19 cellular contexts compared by ENCODE assay signal in genomic region chr2:233179848-233180368, GRCh38.
A peak's percentile ranks its signal among the peaks of the same experiment; 100 is the strongest.
DNase-seq lines count a peak whose midpoint lies in the region; ATAC-seq and TF ChIP-seq lines count a peak whose summit lies in the region.
"Had no signal": no experiment of that assay in that cellular context is flagged by ENCODE, and none has a peak within 500 bp of the region (broad histone marks: within the 10 kb centered on the region; RNA-seq: fewer than 3 reads in every experiment).

No MANE protein-coding gene starts in this region.

- no peaks in the 10 kb centered on the region for H3K4me1 Mint-ChIP-seq in activated T-cell treated with anti-CD3 and anti-CD28 coated beads, Interleukin-2, amount 50 U/mL, for 24 hours (ENCODE audit: low read depth)
- no peaks in the 10 kb centered on the region for H3K4me1 Mint-ChIP-seq in activated T-cell treated with anti-CD3 and anti-CD28 coated beads, Interleukin-2, amount 50 U/mL, for 4 hours (ENCODE audit: low read depth)
- no peaks in the 10 kb centered on the region for H3K4me1 Mint-ChIP-seq in chondrocyte (ENCODE audit: low read depth)
- H3K4me1 Mint-ChIP-seq: mesothelial cell of epicardium had no signal

- no peak for TF ChIP-seq POLR2A in spleen (IDR thresholded peaks at IDR 0.05)

- intact Hi-C loops in OCI-LY7 (cut with micrococcal nuclease; ENCODE audit: unreplicated experiment), result no loop called here
- intact Hi-C loops in dorsolateral prefrontal cortex (cut with DNase I), result no loop called here
- intact Hi-C loops in spleen (cut with DNase I; ENCODE audit: low total_unique reads), result no loop called here

- H3K27me3 Mint-ChIP-seq in activated T-cell treated with anti-CD3 and anti-CD28 coated beads, Interleukin-2, amount 50 U/mL, for 24 hours, result no peaks in the 10 kb centered on the region
- no peaks in the 10 kb centered on the region for H3K27me3 Mint-ChIP-seq in activated T-cell treated with anti-CD3 and anti-CD28 coated beads, Interleukin-2, amount 50 U/mL, for 4 hours (ENCODE audit: low read depth)
- H3K27me3 Mint-ChIP-seq in chondrocyte (ENCODE audit: low read depth), result peaks cover 35% of the 10 kb centered on the region
- H3K27me3 Mint-ChIP-seq: activated CD4-positive, alpha-beta memory T cell treated with anti-CD3 and anti-CD28 coated beads for 36 hours had no signal

- H3K36me3 ChIP-seq in OCI-LY7 (ENCODE audit: insufficient read depth, low read length) (peaks cover 69% of the 10 kb centered on the region), spleen (peaks cover 0 to 97% (median 84%) of the 10 kb centered on the region in 6 donors)

- ATAC-seq in activated T-cell treated with anti-CD3 and anti-CD28 coated beads, Interleukin-2, amount 50 U/mL, for 4 hours, result no peak
- no peak for ATAC-seq in GM19395 (IDR thresholded peaks at IDR 0.05; ENCODE audit: unreplicated experiment)

- H3K4me2 ChIP-seq in OCI-LY7 (ENCODE audit: low read length), result no peak overlapping the region

- CTCF ChIA-PET in OCI-LY7 (lab: Charles Lee; ENCODE audit: unreplicated experiment), result no interaction called here

- no peaks in the 10 kb centered on the region for H3K9me3 ChIP-seq in OCI-LY7 (ENCODE audit: low read length)
- no peaks in the 10 kb centered on the region for H3K9me3 ChIP-seq in spleen
- H3K9me3 ChIP-seq: upper lobe of left lung had no signal

- no peak for DNase-seq in activated T-cell treated with anti-CD3 and anti-CD28 coated beads, Interleukin-2, amount 50 U/mL, for 24 hours
- no peak for DNase-seq in activated T-cell treated with anti-CD3 and anti-CD28 coated beads, Interleukin-2, amount 50 U/mL, for 4 hours
- peak; percentile 25 for DNase-seq in OCI-LY7 (ENCODE audit: low spot score)
- no peak for DNase-seq in dorsolateral prefrontal cortex
- no peak for DNase-seq in spleen
- no peak for DNase-seq in stimulated activated CD4-positive, alpha-beta T cell treated with anti-CD3 and anti-CD28 coated beads, Interleukin-12 subunit alpha, Interleukin-12 subunit beta, amount 100 ng/mL, for 4 hours
- no peak for DNase-seq in chondrocyte (ENCODE audit: low spot score)
- DNase-seq: activated CD4-positive, alpha-beta memory T cell treated with anti-CD3 and anti-CD28 coated beads for 36 hours; aorta; DMS79 treated with DMSO at 0.1 percent for 48 hours; GM23248; hypothalamus; NCI-H2029; retina; SW 1271 had no signal

- no peaks in the 10 kb centered on the region for H3K79me2 ChIP-seq in OCI-LY7 (ENCODE audit: insufficient read depth, low read depth, low read length)

- no peaks in the 10 kb centered on the region for H4K20me1 ChIP-seq in OCI-LY7 (ENCODE audit: insufficient read depth, low read length)

- no peaks in the 10 kb centered on the region for H3K9me2 ChIP-seq in OCI-LY7 (ENCODE audit: insufficient read depth, low read length)

- H3K9me3 Mint-ChIP-seq in activated T-cell treated with anti-CD3 and anti-CD28 coated beads, Interleukin-2, amount 50 U/mL, for 24 hours, result no peaks in the 10 kb centered on the region
- H3K9me3 Mint-ChIP-seq in activated T-cell treated with anti-CD3 and anti-CD28 coated beads, Interleukin-2, amount 50 U/mL, for 4 hours, result no peaks in the 10 kb centered on the region
- H3K9me3 Mint-ChIP-seq in chondrocyte (ENCODE audit: low read depth), result peaks cover 14% of the 10 kb centered on the region
- H3K9me3 Mint-ChIP-seq: activated CD4-positive, alpha-beta memory T cell treated with anti-CD3 and anti-CD28 coated beads for 36 hours had no signal

- H3K4me1 ChIP-seq in OCI-LY7 (ENCODE audit: insufficient read depth, low read length, poor library complexity, severe bottlenecking) (peaks cover 12% of the 10 kb centered on the region), spleen (peaks cover 0 to 26% (median 14%) of the 10 kb centered on the region in 6 donors)

- 82 to 96% (median 91%) methylated on average over 4 to 5 of the region's 5 CpGs for WGBS in spleen, 5 donors

- POLR2A ChIA-PET in OCI-LY7 (lab: Charles Lee), result interaction anchor here (0.6 kb wide), 2 partner anchors 24 to 64 kb away, joined by 3 to 6 read pairs; no protein-coding TSS in a partner anchor

- BruUV-seq in OCI-LY7 (replicated peaks; lab: Mats Ljungman, UMichigan), result no TSS peak

- no peak overlapping the region for H2AFZ ChIP-seq in OCI-LY7 (ENCODE audit: low read length)
- H2AFZ ChIP-seq: GM23248 had no signal

- H3K4me3 ChIP-seq in OCI-LY7 (ENCODE audit: low read depth, low read length, poor library complexity, severe bottlenecking) (no peak overlapping the region), dorsolateral prefrontal cortex (no peak overlapping the region), spleen (peak overlapping the region in 1 of 8 donors; percentile 26)
- H3K4me3 ChIP-seq: GM23248, upper lobe of left lung had no signal

- H3K27ac Mint-ChIP-seq in activated T-cell treated with anti-CD3 and anti-CD28 coated beads, Interleukin-2, amount 50 U/mL, for 24 hours, result peak overlapping the region; percentile 84
- no peak overlapping the region for H3K27ac Mint-ChIP-seq in chondrocyte (ENCODE audit: unreplicated experiment)
- H3K27ac Mint-ChIP-seq: mesothelial cell of epicardium had no signal

- TF ChIP-seq CTCF in OCI-LY7 (conservative IDR thresholded peaks at IDR 0.05; ENCODE audit: low read length) (no peak), dorsolateral prefrontal cortex (IDR thresholded peaks at IDR 0.05 in 54 of 56, conservative IDR thresholded peaks at IDR 0.05 in 2 of 56; ENCODE audit: low read depth in 1 of 56, partially characterized antibody in 56 of 56) (no peak), spleen (IDR thresholded peaks at IDR 0.05 in 8 of 11, conservative IDR thresholded peaks at IDR 0.05 in 3 of 11) (no peak), chondrocyte (IDR thresholded peaks at IDR 0.05) (no peak)

- peaks cover 87% of the 10 kb centered on the region for H3K36me3 Mint-ChIP-seq in activated T-cell treated with anti-CD3 and anti-CD28 coated beads, Interleukin-2, amount 50 U/mL, for 24 hours (ENCODE audit: low read depth)
- peaks cover 50% of the 10 kb centered on the region for H3K36me3 Mint-ChIP-seq in activated T-cell treated with anti-CD3 and anti-CD28 coated beads, Interleukin-2, amount 50 U/mL, for 4 hours (ENCODE audit: insufficient read depth)
- H3K36me3 Mint-ChIP-seq in chondrocyte (ENCODE audit: low read depth), result peaks cover 3% of the 10 kb centered on the region

- no peaks in the 10 kb centered on the region for H3K27me3 ChIP-seq in dorsolateral prefrontal cortex
- no peaks in the 10 kb centered on the region for H3K27me3 ChIP-seq in spleen (replicated peaks in 1 of 7)
- H3K27me3 ChIP-seq: upper lobe of left lung had no signal

- H3K4me3 Mint-ChIP-seq in activated T-cell treated with anti-CD3 and anti-CD28 coated beads, Interleukin-2, amount 50 U/mL, for 24 hours, result no peak overlapping the region
- H3K4me3 Mint-ChIP-seq in activated T-cell treated with anti-CD3 and anti-CD28 coated beads, Interleukin-2, amount 50 U/mL, for 4 hours, result no peak overlapping the region
- H3K4me3 Mint-ChIP-seq in chondrocyte (ENCODE audit: unreplicated experiment), result no peak overlapping the region
- H3K4me3 Mint-ChIP-seq: activated CD4-positive, alpha-beta memory T cell treated with anti-CD3 and anti-CD28 coated beads for 36 hours; mesothelial cell of epicardium had no signal

- H3K27ac ChIP-seq in OCI-LY7 (ENCODE audit: low read depth, low read length, poor library complexity, severe bottlenecking) (no peak overlapping the region), dorsolateral prefrontal cortex (peak overlapping the region in 38 of 59 donors; percentile 14 to 80 (median 58)), spleen (peak overlapping the region; percentile 6 to 79 (median 58))
- H3K27ac ChIP-seq: GM23248, VCaP had no signal
